ENCODE assay signal across 15 cellular contexts in the genomic region with DNA sequence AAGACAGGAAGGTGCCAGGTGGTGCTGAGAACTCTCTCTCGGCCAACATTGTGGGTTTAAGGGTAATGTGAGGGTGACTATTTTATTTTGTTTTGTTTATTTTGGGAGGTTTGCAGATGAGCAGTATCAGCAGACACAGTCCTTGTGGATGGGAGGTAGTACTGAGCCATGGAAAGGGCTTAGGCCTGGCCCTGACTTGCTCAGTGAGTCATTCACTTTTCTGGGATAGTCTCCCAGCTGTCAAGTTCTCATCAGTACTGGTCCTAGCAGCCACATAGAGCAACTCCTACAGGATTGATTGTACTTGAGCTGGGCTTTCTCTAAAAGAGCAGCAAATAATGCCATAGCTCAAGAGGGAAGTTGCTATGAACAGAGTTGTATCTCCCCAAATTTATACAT.
DNase-seq lines count a peak whose midpoint lies in the region; ATAC-seq, FAIRE-seq and TF ChIP-seq lines count a peak whose summit lies in the region.
"Had no signal": no experiment of that assay in that cellular context is flagged by ENCODE, and none has a peak within 500 bp of the region (broad histone marks: within the 10 kb centered on the region; RNA-seq: fewer than 3 reads in every experiment).

No MANE protein-coding gene starts in this region.

- no peak overlapping the region for H3K27ac ChIP-seq in foreskin keratinocyte
- H3K27ac ChIP-seq in sigmoid colon, result no peak overlapping the region
- no peak overlapping the region for H3K27ac ChIP-seq in esophagus squamous epithelium
- H3K27ac ChIP-seq: body of pancreas, C4-2B, esophagus muscularis mucosa had no signal

- peaks cover 0 to 5% (median 2%) of the 10 kb centered on the region in 4 donors for H3K9me3 ChIP-seq in sigmoid colon
- peaks cover 0 to 13% (median 11%) of the 10 kb centered on the region in 3 donors for H3K9me3 ChIP-seq in esophagus squamous epithelium
- H3K9me3 ChIP-seq: body of pancreas had no signal

- DNase-seq in HCEC 1CT (peak; percentile 3), NCI-H1694 (lab: John Stamatoyannopoulos, UW) (peak; percentile 21), bronchial epithelial cell (ENCODE audit: low read depth) (peak; percentile 79), foreskin keratinocyte (peak; percentile 54 to 76), sigmoid colon (no peak), NCI-H748 treated with DMSO at 0.1 percent for 48 hours (lab: John Stamatoyannopoulos, UW) (no peak), esophagus squamous epithelium (lab: John Stamatoyannopoulos, UW) (no peak)
- DNase-seq: NCI-H1417 treated with DMSO at 0.1 percent for 48 hours, NCI-H2107 had no signal

- TF ChIP-seq CTCF in bronchial epithelial cell (IDR thresholded peaks at IDR 0.05; ENCODE audit: insufficient read depth, low read length, severe bottlenecking) (no peak), foreskin keratinocyte (conservative IDR thresholded peaks at IDR 0.05) (peak; percentile 18), sigmoid colon (IDR thresholded peaks at IDR 0.05) (no peak), esophagus squamous epithelium (IDR thresholded peaks at IDR 0.05) (peak in 3 of 6 experiments; percentile 5 to 21 (median 12))

- H3K4me1 ChIP-seq in foreskin keratinocyte (no peaks in the 10 kb centered on the region), sigmoid colon (no peaks in the 10 kb centered on the region), esophagus squamous epithelium (peaks cover 0 to 31% (median 0%) of the 10 kb centered on the region in 3 donors)
- H3K4me1 ChIP-seq: body of pancreas had no signal

- H3K27me3 ChIP-seq in bronchial epithelial cell (ENCODE audit: control insufficient read depth, insufficient read depth, low read length) (peaks cover 7% of the 10 kb centered on the region), foreskin keratinocyte (peaks cover 8% of the 10 kb centered on the region), sigmoid colon (no peaks in the 10 kb centered on the region), esophagus squamous epithelium (peaks cover 0 to 13% (median 0%) of the 10 kb centered on the region in 4 donors)
- H3K27me3 ChIP-seq: body of pancreas, esophagus muscularis mucosa had no signal

- FAIRE-seq in bronchial epithelial cell (lab: Jason Lieb, UNC), result peak; percentile 47
- FAIRE-seq: RCC 7860 had no signal

- no peak for TF ChIP-seq EP300 in sigmoid colon (IDR thresholded peaks at IDR 0.05)

- H3K4me3 ChIP-seq in bronchial epithelial cell (ENCODE audit: low read depth, low read length) (no peak overlapping the region), sigmoid colon (no peak overlapping the region), esophagus squamous epithelium (no peak overlapping the region)
- H3K4me3 ChIP-seq: body of pancreas, esophagus muscularis mucosa had no signal

- ATAC-seq in foreskin keratinocyte, result peak; percentile 80
- ATAC-seq: activated CD4-positive, alpha-beta T cell treated with anti-CD3 and anti-CD28 coated beads for 36 hours; activated naive CD8-positive, alpha-beta T cell treated with anti-CD3 and anti-CD28 coated beads, Interleukin-2, amount 50 U/mL, for 24 hours; body of pancreas had no signal

- TF ChIP-seq POLR2A in sigmoid colon (IDR thresholded peaks at IDR 0.05) (no peak), esophagus squamous epithelium (IDR thresholded peaks at IDR 0.05) (no peak)

- 63 to 70% methylated on average over 1 of the region's 1 CpG for WGBS in sigmoid colon, 2 donors
- 27 to 33% methylated on average over 1 of the region's 1 CpG for WGBS in esophagus squamous epithelium, 2 donors

- intact Hi-C loops in sigmoid colon (cut with DNase I) (loop anchor here (5.0 kb wide), 2 partner anchors 200 to 310 kb away; a partner anchor contains a TSS), esophagus squamous epithelium (cut with DNase I) (loop anchor here (10.0 kb wide), 1 partner anchor 197 kb away; no protein-coding TSS in a partner anchor)

- H3K36me3 ChIP-seq in bronchial epithelial cell (ENCODE audit: control insufficient read depth, insufficient read depth, low read length) (no peaks in the 10 kb centered on the region), sigmoid colon (no peaks in the 10 kb centered on the region), esophagus squamous epithelium (no peaks in the 10 kb centered on the region)
- H3K36me3 ChIP-seq: esophagus muscularis mucosa had no signal

Comparison
In these comparisons a context has a peak if more than half of its experiments do, and no peak if none do; other contexts are left out.
1. DNase-seq: peak in HCEC 1CT (single experiment), NCI-H1694 (single experiment), bronchial epithelial cell (single experiment) and foreskin keratinocyte (2 of 2); none in sigmoid colon (single experiment), NCI-H748 treated with DMSO at 0.1 percent for 48 hours (single experiment) and esophagus squamous epithelium (single experiment).